9 cellular contexts compared by ENCODE assay signal in genomic region chr17:50480142-50480764, GRCh38. TPM values are rescaled to one million over a fixed set of nuclear protein-coding genes. Genes with fewer than 3 reads are reported as not detected.
DNase-seq lines count a peak whose midpoint lies in the region; ATAC-seq and TF ChIP-seq lines count a peak whose summit lies in the region.
"Had no signal": no experiment of that assay in that cellular context is flagged by ENCODE, and none has a peak within 500 bp of the region (broad histone marks: within the 10 kb centered on the region; RNA-seq: fewer than 3 reads in every experiment).

No MANE protein-coding gene starts in this region.

- peaks cover 21 to 41% (median 27%) of the 10 kb centered on the region in 10 experiments for H3K4me1 ChIP-seq in BLaER1 treated with 17β-estradiol and CSF1 and Interleukin-3, amounts not matched to agents 10 nM and 100 nM
- H3K4me1 ChIP-seq in KMS-11 (ENCODE audit: low read depth, poor library complexity, severe bottlenecking) (peaks cover 26% of the 10 kb centered on the region), body of pancreas (peaks cover 52% of the 10 kb centered on the region)

- peak overlapping the region in 4 of 10 experiments; percentile 76 to 83 (median 76); a peak in 5 of 20 replicates for H3K4me3 ChIP-seq in BLaER1 treated with 17β-estradiol and CSF1 and Interleukin-3, amounts not matched to agents 10 nM and 100 nM
- no peak overlapping the region for H3K4me3 ChIP-seq in KMS-11 (IDR thresholded peaks at IDR 0.05; ENCODE audit: insufficient read depth, low read depth, low read length)
- H3K4me3 ChIP-seq in body of pancreas: no peak overlapping the region

- no peak for TF ChIP-seq POLR2A in body of pancreas (IDR thresholded peaks at IDR 0.05)

- WGBS in body of pancreas, 2 donors: 52 to 53% methylated on average over 7 of the region's 7 CpGs

- peaks cover 31% of the 10 kb centered on the region for H3K4me1 Mint-ChIP-seq in nephron progenitor cell

- H3K27ac ChIP-seq in BLaER1 treated with 17β-estradiol and CSF1 and Interleukin-3, amounts not matched to agents 10 nM and 100 nM: peak overlapping the region in 2 of 11 experiments; percentile 25 to 32; a peak in 3 of 22 replicates
- H3K27ac ChIP-seq in KMS-11: no peak overlapping the region
- peak overlapping the region in 3 of 4 donors; percentile 83 to 92 (median 89) for H3K27ac ChIP-seq in body of pancreas

- H4K20me1 ChIP-seq in BLaER1 treated with 17β-estradiol and CSF1 and Interleukin-3, amounts not matched to agents 10 nM and 100 nM: peaks cover 0 to 24% (median 7%) of the 10 kb centered on the region in 11 experiments; a peak in 14 of 22 replicates
- H4K20me1 ChIP-seq in KMS-11 (ENCODE audit: insufficient read depth): no peaks in the 10 kb centered on the region

- peaks cover 31% of the 10 kb centered on the region for H3K27me3 Mint-ChIP-seq in nephron progenitor cell (ENCODE audit: low read depth, poor library complexity)

- no peak for ATAC-seq in body of pancreas

- H3K79me2 ChIP-seq in KMS-11 (ENCODE audit: insufficient read depth, low read depth): peaks cover 11% of the 10 kb centered on the region; the same call in 1 of the 2 replicates

- H3K9me3 Mint-ChIP-seq in nephron progenitor cell: no peaks in the 10 kb centered on the region

- peak overlapping the region; percentile 84 for H3K4me3 Mint-ChIP-seq in nephron progenitor cell

- H3K36me3 ChIP-seq in BLaER1 treated with 17β-estradiol and CSF1 and Interleukin-3, amounts not matched to agents 10 nM and 100 nM: peaks cover 28 to 56% (median 41%) of the 10 kb centered on the region in 11 experiments
- H3K36me3 ChIP-seq in KMS-11 (ENCODE audit: insufficient read depth) (no peaks in the 10 kb centered on the region), body of pancreas (replicated peaks in 1 of 2; ENCODE audit: insufficient read depth in 1 of 2, low read depth in 2 of 2) (peaks cover 2 to 5% of the 10 kb centered on the region in 2 donors)

- H3K4me2 ChIP-seq in BLaER1 treated with 17β-estradiol and CSF1 and Interleukin-3, amounts not matched to agents 10 nM and 100 nM: peak overlapping the region; percentile 75 to 96 (median 82); a peak in 21 of 22 replicates
- peak overlapping the region; percentile 93 for H3K4me2 ChIP-seq in KMS-11

- TF ChIP-seq CTCF in KMS-11 (conservative IDR thresholded peaks at IDR 0.05; ENCODE audit: low read depth, low read length) (no peak), body of pancreas (IDR thresholded peaks at IDR 0.05) (no peak), nephron progenitor cell (IDR thresholded peaks at IDR 0.05) (no peak)

- peak overlapping the region in 8 of 11 experiments; percentile 21 to 87 (median 83); a peak in 10 of 22 replicates for H3K9ac ChIP-seq in BLaER1 treated with 17β-estradiol and CSF1 and Interleukin-3, amounts not matched to agents 10 nM and 100 nM
- no peak overlapping the region for H3K9ac ChIP-seq in KMS-11

- DNase-seq in body of pancreas (no peak), nephron progenitor cell (no peak), NCI-H2107 (lab: John Stamatoyannopoulos, UW) (no peak), NAMALWA (ENCODE audit: low spot score) (no peak), GM03348 (ENCODE audit: low spot score) (no peak)
- DNase-seq in stimulated activated CD4-positive, alpha-beta T cell treated with anti-CD3 and anti-CD28 coated beads, Interleukin-1b, Interleukin-23, amount 100 ng/mL, for 48 hours: no peak

- no peak overlapping the region for H3K27ac Mint-ChIP-seq in nephron progenitor cell

- H3K9me3 ChIP-seq in BLaER1 treated with 17β-estradiol and CSF1 and Interleukin-3, amounts not matched to agents 10 nM and 100 nM (replicated peaks in 1 of 11): no peaks in the 10 kb centered on the region
- no peaks in the 10 kb centered on the region for H3K9me3 ChIP-seq in body of pancreas

- H3K27me3 ChIP-seq in BLaER1 treated with 17β-estradiol and CSF1 and Interleukin-3, amounts not matched to agents 10 nM and 100 nM: no peaks in the 10 kb centered on the region
- H3K27me3 ChIP-seq in KMS-11 (ENCODE audit: insufficient read depth, low read depth) (no peaks in the 10 kb centered on the region), body of pancreas (no peaks in the 10 kb centered on the region)

- peaks cover 25% of the 10 kb centered on the region for H3K36me3 Mint-ChIP-seq in nephron progenitor cell (ENCODE audit: low read depth)

- intact Hi-C loops in body of pancreas (cut with DNase I): loop anchor here (5.0 to 10.0 kb wide), 3 partner anchors 52 to 215 kb away; partner anchors contain the start of gene EPN3

- H2AFZ ChIP-seq in KMS-11 (ENCODE audit: low read depth): no peak overlapping the region

RNA-seq across cellular contexts. Expression of gene RSAD1, which starts 1.6 kb away (rescaled TPM):
- total RNA-seq in body of pancreas: 10 to 100 TPM; 39.2 to 44.5 TPM

RNA-seq across cellular contexts. Expression of gene CHAD, which starts 11.6 kb away (rescaled TPM):
- total RNA-seq in body of pancreas: 10 to 100 TPM in 1 of 2 donors, 1 to 10 TPM in 1; 8.8 to 13.2 TPM
- total RNA-seq: HT-29 had no signal

RNA-seq across cellular contexts. Expression of gene MYCBPAP, which starts 28.0 kb away (rescaled TPM):
- under 1 TPM in 1 of 2 donors, not detected in 1; 0.33 TPM for total RNA-seq in body of pancreas
- total RNA-seq: HT-29 had no signal

RNA-seq across cellular contexts. Expression of gene EPN3, which starts 52.3 kb away (rescaled TPM):
- total RNA-seq in body of pancreas: 10 to 100 TPM; 11.9 to 20.1 TPM

RNA-seq across cellular contexts. Expression of gene ACSF2, which starts 54.2 kb away (rescaled TPM):
- total RNA-seq in body of pancreas: 100 to 1,000 TPM in 1 of 2 donors, 10 to 100 TPM in 1; 18.7 to 120 TPM
